1 cellular context compared by ENCODE assay signal in the genomic region with DNA sequence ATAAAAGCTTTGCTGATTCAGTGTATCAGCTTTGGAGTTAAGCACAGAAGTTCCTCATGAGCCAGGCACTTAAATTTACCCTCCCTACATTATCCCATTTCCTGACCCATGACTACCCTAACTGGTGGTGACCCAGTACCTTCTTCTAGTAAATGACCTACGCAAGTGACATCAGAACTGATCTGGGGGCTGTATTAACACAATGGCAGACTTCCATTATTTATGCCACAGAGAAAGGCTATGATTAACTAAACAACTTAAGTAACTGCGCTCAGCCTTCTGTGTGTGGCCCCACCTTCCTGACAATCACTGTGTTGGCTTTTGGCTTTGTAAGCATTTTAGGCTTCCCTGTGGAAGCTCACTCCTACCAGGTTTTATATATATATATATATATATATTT.
TF ChIP-seq lines count a peak whose summit lies in the region.

No MANE protein-coding gene starts in this region.

TF ChIP-seq in H1, 55 proteins besides CTCF, POLR2A, EP300 and RAD21 (continued from another document):
- TF ChIP-seq, protein P1, sequence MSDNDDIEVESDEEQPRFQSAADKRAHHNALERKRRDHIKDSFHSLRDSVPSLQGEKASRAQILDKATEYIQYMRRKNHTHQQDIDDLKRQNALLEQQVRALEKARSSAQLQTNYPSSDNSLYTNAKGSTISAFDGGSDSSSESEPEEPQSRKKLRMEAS (IDR thresholded peaks at IDR 0.05), result no peak
- TF ChIP-seq SP1 (IDR thresholded peaks at IDR 0.05; ENCODE audit: low read depth, low read length), result no peak
- TF ChIP-seq ASH2L (IDR thresholded peaks at IDR 0.05; ENCODE audit: low read length), result no peak
- TF ChIP-seq SP4 (IDR thresholded peaks at IDR 0.05; ENCODE audit: low read length), result no peak
- TF ChIP-seq NRF1 (IDR thresholded peaks at IDR 0.05; ENCODE audit: low read depth, low read length), result no peak
- no peak for TF ChIP-seq E2F6 (IDR thresholded peaks at IDR 0.05)
- TF ChIP-seq POLR2AphosphoS5 (IDR thresholded peaks at IDR 0.05; ENCODE audit: low read depth, low read length), result no peak
- TF ChIP-seq SIRT6 (IDR thresholded peaks at IDR 0.05; ENCODE audit: low read length), result no peak
- TF ChIP-seq SUZ12 (IDR thresholded peaks at IDR 0.05; ENCODE audit: low read length), result no peak
- TF ChIP-seq GTF2F1 (IDR thresholded peaks at IDR 0.05; ENCODE audit: borderline replicate concordance, low read depth, low read length), result no peak
- TF ChIP-seq TAF7 (optimal IDR thresholded peaks at IDR 0.05; ENCODE audit: borderline replicate concordance, low read depth, low read length), result no peak
- TF ChIP-seq USF2 (IDR thresholded peaks at IDR 0.05; ENCODE audit: low read length), result no peak
- TF ChIP-seq EGR1 (IDR thresholded peaks at IDR 0.05; ENCODE audit: borderline replicate concordance, low read depth, low read length), result no peak
- TF ChIP-seq NANOG (IDR thresholded peaks at IDR 0.05; ENCODE audit: insufficient read depth, low read depth, low read length, poor library complexity, severe bottlenecking), result no peak
- no peak for TF ChIP-seq KDM5A (IDR thresholded peaks at IDR 0.05; ENCODE audit: low read length)
- no peak for TF ChIP-seq CTBP2 (IDR thresholded peaks at IDR 0.05; ENCODE audit: borderline replicate concordance, insufficient read depth, insufficient read length, low read length)
- TF ChIP-seq RFX5 (IDR thresholded peaks at IDR 0.05; ENCODE audit: borderline replicate concordance, low read depth, low read length), result no peak
- TF ChIP-seq JUN (IDR thresholded peaks at IDR 0.05; ENCODE audit: low read depth, low read length), result no peak
- no peak for TF ChIP-seq TBP (IDR thresholded peaks at IDR 0.05; ENCODE audit: low read depth, low read length)
TF ChIP-seq in H1: peak in this region for 0.
